Comparison of ENCODE assay signal across 12 cellular contexts in the genomic region with DNA sequence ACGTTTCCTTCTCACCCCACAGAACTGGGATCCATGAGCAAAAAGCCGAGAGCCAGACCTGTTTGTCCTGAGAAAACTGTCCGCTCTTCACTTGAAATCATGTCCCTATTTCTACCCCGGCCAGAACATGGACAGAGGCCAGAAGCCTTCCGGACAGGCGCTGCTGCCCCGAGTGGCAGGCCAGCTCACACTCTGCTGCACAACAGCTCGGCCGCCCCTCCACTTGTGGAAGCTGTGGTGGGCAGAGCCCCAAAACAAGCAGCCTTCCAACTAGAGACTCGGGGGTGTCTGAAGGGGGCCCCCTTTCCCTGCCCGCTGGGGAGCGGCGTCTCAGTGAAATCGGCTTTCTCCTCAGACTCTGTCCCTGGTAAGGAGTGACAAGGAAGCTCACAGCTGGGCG. TPM values are rescaled to one million over a fixed set of nuclear protein-coding genes. Genes with fewer than 3 reads are reported as not detected.
A peak's percentile ranks its signal among the peaks of the same experiment; 100 is the strongest.
DNase-seq lines count a peak whose midpoint lies in the region; ATAC-seq and TF ChIP-seq lines count a peak whose summit lies in the region.
"Had no signal": no experiment of that assay in that cellular context is flagged by ENCODE, and none has a peak within 500 bp of the region (broad histone marks: within the 10 kb centered on the region; RNA-seq: fewer than 3 reads in every experiment).

No MANE protein-coding gene starts in this region.

- intact Hi-C loops in posterior vena cava (cut with DNase I), result loop anchor here (5.0 to 10.0 kb wide), 4 partner anchors 61 to 301 kb away; a partner anchor contains a TSS

- H3K9me3 Mint-ChIP-seq in endothelial cell (ENCODE audit: unreplicated experiment), result no peaks in the 10 kb centered on the region

- no peak for ATAC-seq in T-helper 17 cell
- no peak for ATAC-seq in GM18502 (IDR thresholded peaks at IDR 0.05; ENCODE audit: poor library complexity, unreplicated experiment)
- ATAC-seq in HG03159 (IDR thresholded peaks at IDR 0.05; ENCODE audit: unreplicated experiment), result no peak

- H3K36me3 Mint-ChIP-seq in T-helper 17 cell (ENCODE audit: low read depth) (peaks cover 14% of the 10 kb centered on the region), endothelial cell (ENCODE audit: low read depth, unreplicated experiment) (no peaks in the 10 kb centered on the region)

- peaks cover under 1% of the 10 kb centered on the region for H3K79me1 ChIP-seq in neuronal stem cell (ENCODE audit: low read depth, low read length)

- DNase-seq in Ammon's horn (ENCODE audit: low spot score) (peak; percentile 58), T-helper 17 cell (no peak), endothelial cell (ENCODE audit: low spot score) (peak; percentile 25), neuronal stem cell (ENCODE audit: low spot score) (no peak), SIG-M5 treated with dmso at 0.1 percent for 504 hours (lab: John Stamatoyannopoulos, UW; ENCODE audit: unreplicated experiment) (no peak), posterior vena cava (ENCODE audit: low spot score) (no peak)
- DNase-seq: GM23248, midbrain, NCI-H1694 had no signal

- no peak overlapping the region for H3K9ac ChIP-seq in neuronal stem cell (ENCODE audit: low read depth, low read length, poor library complexity)
- H3K9ac ChIP-seq: GM23248, parathyroid adenoma had no signal

- no peak overlapping the region for H3K27ac ChIP-seq in neuronal stem cell (replicated peaks; ENCODE audit: low read length)
- H3K27ac ChIP-seq: GM23248, parathyroid adenoma had no signal

- H2BK5ac ChIP-seq in neuronal stem cell (ENCODE audit: low read length), result no peak overlapping the region

- H3K27ac Mint-ChIP-seq in T-helper 17 cell (peak overlapping the region; percentile 97), endothelial cell (ENCODE audit: unreplicated experiment) (no peak overlapping the region)

- H3K14ac ChIP-seq in neuronal stem cell (ENCODE audit: low read length), result no peak overlapping the region

- peak overlapping the region; percentile 28 for H2AFZ ChIP-seq in neuronal stem cell (ENCODE audit: low read length)
- H2AFZ ChIP-seq: GM23248, parathyroid adenoma had no signal

- peaks cover 0 to 6% of the 10 kb centered on the region in 2 donors for H3K36me3 ChIP-seq in neuronal stem cell (replicated peaks in 1 of 2; ENCODE audit: control insufficient read depth in 2 of 2, insufficient read depth in 2 of 2, low read length in 2 of 2)

- no peaks in the 10 kb centered on the region for H3K27me3 Mint-ChIP-seq in T-helper 17 cell
- H3K27me3 Mint-ChIP-seq in endothelial cell (ENCODE audit: unreplicated experiment), result peaks cover 17% of the 10 kb centered on the region

- no peak overlapping the region for H2BK15ac ChIP-seq in neuronal stem cell (ENCODE audit: low read length)

- no peak overlapping the region for H3K4me3 ChIP-seq in neuronal stem cell (ENCODE audit: low read length in 2 of 2)
- H3K4me3 ChIP-seq: GM23248 had no signal

- no peak overlapping the region for H3K4me2 ChIP-seq in neuronal stem cell (ENCODE audit: insufficient read depth, low read length, poor library complexity, severe bottlenecking)

- H3K23ac ChIP-seq in neuronal stem cell (ENCODE audit: low read depth, low read length, poor library complexity), result no peak overlapping the region

- H3K4me3 Mint-ChIP-seq in T-helper 17 cell (peak overlapping the region; percentile 55), endothelial cell (ENCODE audit: unreplicated experiment) (peak overlapping the region; percentile 12)

- TF ChIP-seq CTCF in endothelial cell (IDR thresholded peaks at IDR 0.05; ENCODE audit: unreplicated experiment), result no peak

- H3K4ac ChIP-seq in neuronal stem cell (ENCODE audit: low read length), result no peak overlapping the region

- no peaks in the 10 kb centered on the region for H3K9me3 ChIP-seq in T-helper 17 cell (ENCODE audit: control insufficient read depth, low read length, poor library complexity, severe bottlenecking)
- H3K9me3 ChIP-seq in neuronal stem cell (replicated peaks in 1 of 2; ENCODE audit: control insufficient read depth in 2 of 2, insufficient read depth in 1 of 2, low read depth in 1 of 2, low read length in 2 of 2), result no peaks in the 10 kb centered on the region

- H3K4me1 Mint-ChIP-seq in T-helper 17 cell, result peaks cover 32% of the 10 kb centered on the region
- peaks cover 5% of the 10 kb centered on the region for H3K4me1 Mint-ChIP-seq in endothelial cell (ENCODE audit: unreplicated experiment)

- H4K91ac ChIP-seq in neuronal stem cell (ENCODE audit: low read depth, low read length, poor library complexity), result no peak overlapping the region

- no CpG with 5 or more reads among the region's 15 CpGs for WGBS in neuronal stem cell (ENCODE audit: extremely low coverage in 2 of 2, insufficient read length in 2 of 2, insufficient replicate concordance in 1 of 2), 2 donors

- H2BK120ac ChIP-seq in neuronal stem cell (ENCODE audit: low read depth, low read length), result no peak overlapping the region

- no peak overlapping the region for H4K8ac ChIP-seq in neuronal stem cell (ENCODE audit: low read depth, low read length)

- H2BK12ac ChIP-seq in neuronal stem cell (ENCODE audit: low read length), result no peak overlapping the region

- H3K27me3 ChIP-seq in neuronal stem cell (ENCODE audit: control insufficient read depth in 3 of 3, insufficient read depth in 3 of 3, low read depth in 1 of 3, low read length in 3 of 3), result no peaks in the 10 kb centered on the region

- no peak overlapping the region for H2AK5ac ChIP-seq in neuronal stem cell (ENCODE audit: low read depth, low read length)

- H3K18ac ChIP-seq in neuronal stem cell (ENCODE audit: low read length), result peak overlapping the region; percentile 60

- H3K4me1 ChIP-seq in neuronal stem cell (ENCODE audit: control insufficient read depth in 2 of 2, insufficient read depth in 1 of 2, low read depth in 1 of 2, low read length in 2 of 2), result peaks cover 9 to 12% of the 10 kb centered on the region in 2 donors
- H3K4me1 ChIP-seq: parathyroid adenoma had no signal

RNA-seq across cellular contexts. Expression of a gene that starts 24.0 kb away (rescaled TPM):
- 100 to 1,000 TPM; 310 to 362 TPM for total RNA-seq in T-helper 17 cell
- total RNA-seq in endothelial cell (ENCODE audit: unreplicated experiment), result not detected
- not detected for polyA plus RNA-seq in neuronal stem cell (2013, experiment 1 of 2)
- polyA plus RNA-seq in neuronal stem cell (2013, experiment 2 of 2), result not detected
- under 1 TPM; 0.52 to 0.60 TPM for total RNA-seq in posterior vena cava
- total RNA-seq: GM23248 had no signal
- polyA plus RNA-seq: GM23248 had no signal

RNA-seq across cellular contexts. Expression of a gene that starts 35.0 kb away (rescaled TPM):
- total RNA-seq in T-helper 17 cell, result 1 to 10 TPM; 3.5 to 5.6 TPM
- 23.9 TPM for total RNA-seq in endothelial cell (ENCODE audit: unreplicated experiment)
- polyA plus RNA-seq in neuronal stem cell (2013, experiment 1 of 2), result 13.9 TPM
- 14.1 TPM for polyA plus RNA-seq in neuronal stem cell (2013, experiment 2 of 2)
- total RNA-seq in posterior vena cava, result 10 to 100 TPM; 21.6 to 31.2 TPM

Comparison
In these comparisons a context has a peak if more than half of its experiments do, and no peak if none do; other contexts are left out.
1. DNase-seq: peak in Ammon's horn (single experiment) and endothelial cell (single experiment); none in T-helper 17 cell (0 of 3), neuronal stem cell (single experiment), SIG-M5 treated with dmso at 0.1 percent for 504 hours (single experiment) and posterior vena cava (single experiment).
2. RNA of a gene that starts 24.0 kb away (total RNA-seq): 310 to 362 TPM in T-helper 17 cell; 0.52 to 0.60 TPM in posterior vena cava and not detected in endothelial cell (single experiment); every median in the first group is over 100 times any median in the second.